In genomic region chr10:13099144-13099665, GRCh38 we compare ENCODE assay signal across 8 cellular contexts. TPM values are rescaled to one million over a fixed set of nuclear protein-coding genes. Genes with fewer than 3 reads are reported as not detected.
DNase-seq lines count a peak whose midpoint lies in the region; ATAC-seq and TF ChIP-seq lines count a peak whose summit lies in the region.

No MANE protein-coding gene starts in this region.

- H3K27ac ChIP-seq in smooth muscle cell (ENCODE audit: low read depth): peak overlapping the region; percentile 48

- no peaks in the 10 kb centered on the region for H3F3A ChIP-seq in smooth muscle cell (ENCODE audit: low read depth)

- H3K9ac ChIP-seq in smooth muscle cell (ENCODE audit: low read depth): peak overlapping the region; percentile 97

- H3K27me3 ChIP-seq in smooth muscle cell (ENCODE audit: low read depth): no peaks in the 10 kb centered on the region

- WGBS in smooth muscle cell (ENCODE audit: low lambda C conversion rate): 3% methylated on average over 9 of the region's 14 CpGs

- H3K4me2 ChIP-seq in smooth muscle cell: peak overlapping the region; percentile 93

- TF ChIP-seq CTCF in smooth muscle cell (IDR thresholded peaks at IDR 0.05; ENCODE audit: borderline replicate concordance, insufficient read depth, poor library complexity, severe bottlenecking): peak; percentile 35

- H3K79me2 ChIP-seq in smooth muscle cell (ENCODE audit: low read depth): peaks cover 28% of the 10 kb centered on the region

- H3K36me3 ChIP-seq in smooth muscle cell (ENCODE audit: low read depth): no peaks in the 10 kb centered on the region

- peaks cover 13% of the 10 kb centered on the region for H3K4me1 ChIP-seq in smooth muscle cell (ENCODE audit: low read depth)

- H3K4me3 ChIP-seq in smooth muscle cell: peak overlapping the region; percentile 91

- no peaks in the 10 kb centered on the region for H3K9me3 ChIP-seq in smooth muscle cell (replicated peaks; ENCODE audit: low read depth)

- H2AFZ ChIP-seq in smooth muscle cell (ENCODE audit: low read depth): peak overlapping the region; percentile 41

- H4K20me1 ChIP-seq in smooth muscle cell (ENCODE audit: low read depth): peaks cover 20% of the 10 kb centered on the region

- peak; percentile 40 for DNase-seq in SIG-M5 treated with dmso at 0.1 percent for 504 hours (lab: John Stamatoyannopoulos, UW; ENCODE audit: unreplicated experiment)
- DNase-seq in SIG-M5 (lab: John Stamatoyannopoulos, UW): no peak
- DNase-seq in NAMALWA (ENCODE audit: low spot score): peak; percentile 71
- peak; percentile 26 for DNase-seq in T-helper 9 cell
- peak; percentile 89 for DNase-seq in cerebellar cortex (ENCODE audit: low spot score)
- DNase-seq in iris pigment epithelial cell (ENCODE audit: low read depth): peak; percentile 73
- DNase-seq in smooth muscle cell (lab: John Stamatoyannopoulos, UW; ENCODE audit: unreplicated experiment): peak; percentile 36

- ATAC-seq in HG02610 (IDR thresholded peaks at IDR 0.05; ENCODE audit: unreplicated experiment): peak; percentile 23

RNA-seq across cellular contexts. Expression of gene OPTN, which starts 0.8 kb away (rescaled TPM):
- 43.0 and 43.7 TPM in 2 replicates for total RNA-seq in smooth muscle cell
- polyA plus RNA-seq in smooth muscle cell: 83.0 and 107 TPM in 2 replicates
